20 cellular contexts compared by ENCODE assay signal in genomic region chr2:29522951-29523669, GRCh38.
DNase-seq lines count a peak whose midpoint lies in the region; ATAC-seq and TF ChIP-seq lines count a peak whose summit lies in the region.
"Had no signal": no experiment of that assay in that cellular context is flagged by ENCODE, and none has a peak within 500 bp of the region (broad histone marks: within the 10 kb centered on the region; RNA-seq: fewer than 3 reads in every experiment).

No MANE protein-coding gene starts in this region.

- H3K9me3 Mint-ChIP-seq in activated CD4-positive, alpha-beta T cell treated with anti-CD3 and anti-CD28 coated beads, Interleukin-2, amount 10 ng/mL, durations not matched to agents 24 days and 14 days: no peaks in the 10 kb centered on the region
- H3K9me3 Mint-ChIP-seq: activated CD4-positive, alpha-beta T cell treated with anti-CD3 and anti-CD28 coated beads, Interleukin-2, amount 10 ng/mL, durations not matched to agents 7 days and 5 days; activated naive CD8-positive, alpha-beta T cell treated with anti-CD3 and anti-CD28 coated beads, Interleukin-2, amount 10 ng/mL, durations not matched to agents 7 days and 5 days; H9 had no signal

- H3K27ac Mint-ChIP-seq in activated CD4-positive, alpha-beta T cell treated with anti-CD3 and anti-CD28 coated beads, Interleukin-2, amount 10 ng/mL, durations not matched to agents 24 days and 14 days: no peak overlapping the region
- H3K27ac Mint-ChIP-seq: activated CD4-positive, alpha-beta T cell treated with anti-CD3 and anti-CD28 coated beads, Interleukin-2, amount 10 ng/mL, durations not matched to agents 7 days and 5 days; activated naive CD8-positive, alpha-beta T cell treated with anti-CD3 and anti-CD28 coated beads, Interleukin-2, amount 10 ng/mL, durations not matched to agents 7 days and 5 days; H9; mesothelial cell of epicardium had no signal

- no peak overlapping the region for H3K4me3 ChIP-seq in AG04450 (ENCODE audit: low read depth, low read length)
- H3K4me3 ChIP-seq: colonic mucosa, esophagus muscularis mucosa had no signal

- H3K36me3 Mint-ChIP-seq in activated CD4-positive, alpha-beta T cell treated with anti-CD3 and anti-CD28 coated beads, Interleukin-2, amount 10 ng/mL, durations not matched to agents 24 days and 14 days (ENCODE audit: low read depth): no peaks in the 10 kb centered on the region
- H3K36me3 Mint-ChIP-seq: activated naive CD8-positive, alpha-beta T cell treated with anti-CD3 and anti-CD28 coated beads, Interleukin-2, amount 10 ng/mL, durations not matched to agents 7 days and 5 days; mesothelial cell of epicardium had no signal

- H3K27ac ChIP-seq in AG04450 (ENCODE audit: low read depth, low read length): peak overlapping the region; percentile 63
- H3K27ac ChIP-seq: colonic mucosa, esophagus muscularis mucosa had no signal

- no peaks in the 10 kb centered on the region for H3K9me3 ChIP-seq in AG04450 (ENCODE audit: control insufficient read depth, insufficient read depth, low read length)
- H3K9me3 ChIP-seq: Caco-2, colonic mucosa, esophagus muscularis mucosa had no signal

- H3K27me3 Mint-ChIP-seq in activated CD4-positive, alpha-beta T cell treated with anti-CD3 and anti-CD28 coated beads, Interleukin-2, amount 10 ng/mL, durations not matched to agents 24 days and 14 days: no peaks in the 10 kb centered on the region
- H3K27me3 Mint-ChIP-seq: activated CD4-positive, alpha-beta T cell treated with anti-CD3 and anti-CD28 coated beads, Interleukin-2, amount 10 ng/mL, durations not matched to agents 7 days and 5 days had no signal

- intact Hi-C loops in activated CD4-positive, alpha-beta T cell treated with anti-CD3 and anti-CD28 coated beads, Interleukin-2, amount 10 ng/mL, durations not matched to agents 24 days and 14 days (cut with micrococcal nuclease): no loop called here

- CTCF ChIA-PET in AG04450 (lab: Charles Lee): no interaction called here

- H3K27me3 ChIP-seq in AG04450 (ENCODE audit: control insufficient read depth, insufficient read depth, low read length): no peaks in the 10 kb centered on the region
- H3K27me3 ChIP-seq: colonic mucosa, esophagus muscularis mucosa had no signal

- no peak overlapping the region for H3K4me3 Mint-ChIP-seq in activated CD4-positive, alpha-beta T cell treated with anti-CD3 and anti-CD28 coated beads, Interleukin-2, amount 10 ng/mL, durations not matched to agents 24 days and 14 days
- H3K4me3 Mint-ChIP-seq: activated CD4-positive, alpha-beta T cell treated with anti-CD3 and anti-CD28 coated beads, Interleukin-2, amount 10 ng/mL, durations not matched to agents 7 days and 5 days; activated naive CD8-positive, alpha-beta T cell treated with anti-CD3 and anti-CD28 coated beads, Interleukin-2, amount 10 ng/mL, durations not matched to agents 7 days and 5 days; H9; mesothelial cell of epicardium; stimulated activated naive CD8-positive, alpha-beta T cell treated with anti-CD3 and anti-CD28 coated beads, Interleukin-15, amount 100 ng/mL, for 72 hours had no signal

- no peak for TF ChIP-seq CTCF in AG04450 (IDR thresholded peaks at IDR 0.05; ENCODE audit: low read depth, low read length)

- POLR2A ChIA-PET in AG04450 (lab: Yijun Ruan, JAX): interaction anchor here (0.8 kb wide), 1 partner anchor 63 kb away, joined by 3 read pairs; no protein-coding TSS in a partner anchor

- DNase-seq in AG04450 (ENCODE audit: low read depth, low spot score) (peak; percentile 58), LHCN-M2 (ENCODE audit: low read depth) (peak; percentile 64), astrocyte of the hippocampus (ENCODE audit: low read depth, low spot score) (peak; percentile 50), hepatic stellate cell (ENCODE audit: low spot score) (peak; percentile 58), DMS 273 treated with DMSO at 0.1 percent for 48 hours (lab: John Stamatoyannopoulos, UW) (no peak)
- DNase-seq in activated CD4-positive, alpha-beta T cell treated with anti-CD3 and anti-CD28 coated beads, Interleukin-2, amount 10 ng/mL, durations not matched to agents 24 days and 14 days: no peak
- DNase-seq in activated naive CD4-positive, alpha-beta T cell (lab: John Stamatoyannopoulos, UW): no peak
- DNase-seq: activated CD4-positive, alpha-beta T cell treated with anti-CD3 and anti-CD28 coated beads, Interleukin-2, amount 10 ng/mL, durations not matched to agents 7 days and 5 days; activated naive CD8-positive, alpha-beta T cell treated with anti-CD3 and anti-CD28 coated beads, Interleukin-2, amount 10 ng/mL, durations not matched to agents 7 days and 5 days; activated T-cell treated with anti-CD3 and anti-CD28 coated beads, Interleukin-2, amount 50 U/mL, for 1 hour; Caco-2; colonic mucosa; H9; NCI-H2081; NCI-H774; small intestine; stimulated activated naive CD8-positive, alpha-beta T cell treated with anti-CD3 and anti-CD28 coated beads, Interleukin-15, amount 100 ng/mL, for 72 hours had no signal

- no peak for ATAC-seq in HG02973 (IDR thresholded peaks at IDR 0.05; ENCODE audit: unreplicated experiment)
- ATAC-seq: stimulated activated naive CD8-positive, alpha-beta T cell treated with anti-CD3 and anti-CD28 coated beads, Interleukin-15, amount 100 ng/mL, for 72 hours had no signal

- H3K4me1 Mint-ChIP-seq in activated CD4-positive, alpha-beta T cell treated with anti-CD3 and anti-CD28 coated beads, Interleukin-2, amount 10 ng/mL, durations not matched to agents 24 days and 14 days: no peaks in the 10 kb centered on the region
- H3K4me1 Mint-ChIP-seq: activated CD4-positive, alpha-beta T cell treated with anti-CD3 and anti-CD28 coated beads, Interleukin-2, amount 10 ng/mL, durations not matched to agents 7 days and 5 days; activated naive CD8-positive, alpha-beta T cell treated with anti-CD3 and anti-CD28 coated beads, Interleukin-2, amount 10 ng/mL, durations not matched to agents 7 days and 5 days; mesothelial cell of epicardium; stimulated activated naive CD8-positive, alpha-beta T cell treated with anti-CD3 and anti-CD28 coated beads, Interleukin-15, amount 100 ng/mL, for 72 hours had no signal

Comparison
In these comparisons a context has a peak if more than half of its experiments do, and no peak if none do; other contexts are left out.
1. DNase-seq: peak in AG04450 (single experiment), LHCN-M2 (single experiment), astrocyte of the hippocampus (single experiment) and hepatic stellate cell (single experiment); none in activated CD4-positive, alpha-beta T cell treated with anti-CD3 and anti-CD28 coated beads, Interleukin-2, amount 10 ng/mL, durations not matched to agents 24 days and 14 days (single experiment), DMS 273 treated with DMSO at 0.1 percent for 48 hours (single experiment) and activated naive CD4-positive, alpha-beta T cell (0 of 4).